ENCODE assay signal across 1 cellular context in the genomic region with DNA sequence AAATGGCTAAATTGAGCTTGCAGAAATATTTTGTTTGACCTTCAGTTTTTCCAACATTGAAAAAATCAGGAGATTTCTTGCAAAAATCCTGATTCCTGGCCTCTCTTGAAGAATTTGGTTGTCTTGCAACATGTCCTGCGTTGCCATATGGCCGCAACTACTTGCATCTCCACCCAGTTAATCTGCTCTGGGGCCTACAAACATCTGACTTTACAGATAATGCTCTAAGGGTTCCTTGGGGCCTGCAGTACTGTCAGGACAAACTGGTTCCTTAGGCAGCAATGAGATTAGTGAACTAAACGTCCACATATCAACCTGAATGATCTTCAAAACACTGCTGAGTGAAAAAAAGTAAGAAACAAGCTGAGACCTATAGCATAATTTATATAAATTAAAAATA.
TF ChIP-seq lines count a peak whose summit lies in the region.

No MANE protein-coding gene starts in this region.

TF ChIP-seq in K562, 482 proteins besides CTCF, POLR2A, EP300 and RAD21 (continued from another document and continues in another):
- TF ChIP-seq, protein P1, sequence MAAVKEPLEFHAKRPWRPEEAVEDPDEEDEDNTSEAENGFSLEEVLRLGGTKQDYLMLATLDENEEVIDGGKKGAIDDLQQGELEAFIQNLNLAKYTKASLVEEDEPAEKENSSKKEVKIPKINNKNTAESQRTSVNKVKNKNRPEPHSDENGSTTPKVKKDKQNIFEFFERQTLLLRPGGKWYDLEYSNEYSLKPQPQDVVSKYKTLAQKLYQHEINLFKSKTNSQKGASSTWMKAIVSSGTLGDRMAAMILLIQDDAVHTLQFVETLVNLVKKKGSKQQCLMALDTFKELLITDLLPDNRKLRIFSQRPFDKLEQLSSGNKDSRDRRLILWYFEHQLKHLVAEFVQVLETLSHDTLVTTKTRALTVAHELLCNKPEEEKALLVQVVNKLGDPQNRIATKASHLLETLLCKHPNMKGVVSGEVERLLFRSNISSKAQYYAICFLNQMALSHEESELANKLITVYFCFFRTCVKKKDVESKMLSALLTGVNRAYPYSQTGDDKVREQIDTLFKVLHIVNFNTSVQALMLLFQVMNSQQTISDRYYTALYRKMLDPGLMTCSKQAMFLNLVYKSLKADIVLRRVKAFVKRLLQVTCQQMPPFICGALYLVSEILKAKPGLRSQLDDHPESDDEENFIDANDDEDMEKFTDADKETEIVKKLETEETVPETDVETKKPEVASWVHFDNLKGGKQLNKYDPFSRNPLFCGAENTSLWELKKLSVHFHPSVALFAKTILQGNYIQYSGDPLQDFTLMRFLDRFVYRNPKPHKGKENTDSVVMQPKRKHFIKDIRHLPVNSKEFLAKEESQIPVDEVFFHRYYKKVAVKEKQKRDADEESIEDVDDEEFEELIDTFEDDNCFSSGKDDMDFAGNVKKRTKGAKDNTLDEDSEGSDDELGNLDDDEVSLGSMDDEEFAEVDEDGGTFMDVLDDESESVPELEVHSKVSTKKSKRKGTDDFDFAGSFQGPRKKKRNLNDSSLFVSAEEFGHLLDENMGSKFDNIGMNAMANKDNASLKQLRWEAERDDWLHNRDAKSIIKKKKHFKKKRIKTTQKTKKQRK (IDR thresholded peaks at IDR 0.05; ENCODE audit: borderline replicate concordance, low read depth, low read length) = no peak
- TF ChIP-seq IFI16 (CRISPR knock-in tag; IDR thresholded peaks at IDR 0.05) (no peak), HMG20A (CRISPR knock-in tag; conservative IDR thresholded peaks at IDR 0.05) (no peak), CEBPB (tag; IDR thresholded peaks at IDR 0.05) (peak; percentile 93), DDX20 (tag; IDR thresholded peaks at IDR 0.05; ENCODE audit: low read depth) (no peak), NR2F6 (CRISPR knock-in tag; IDR thresholded peaks at IDR 0.05) (no peak), YBX1 (IDR thresholded peaks at IDR 0.05) (no peak), ETS2 (tag; IDR thresholded peaks at IDR 0.05; ENCODE audit: borderline replicate concordance, poor library complexity, severe bottlenecking) (no peak), ZNF133 (CRISPR knock-in tag; IDR thresholded peaks at IDR 0.05) (no peak), MXI1 (IDR thresholded peaks at IDR 0.05; ENCODE audit: low read depth, low read length) (no peak), TARDBP (IDR thresholded peaks at IDR 0.05) (no peak), SRF (CRISPR knock-in tag; IDR thresholded peaks at IDR 0.05) (no peak), U2AF2 (optimal IDR thresholded peaks at IDR 0.05; ENCODE audit: low read depth, low read length) (no peak), U2AF1 (optimal IDR thresholded peaks at IDR 0.05; ENCODE audit: low read depth, low read length) (no peak)
- TF ChIP-seq, protein P2, sequence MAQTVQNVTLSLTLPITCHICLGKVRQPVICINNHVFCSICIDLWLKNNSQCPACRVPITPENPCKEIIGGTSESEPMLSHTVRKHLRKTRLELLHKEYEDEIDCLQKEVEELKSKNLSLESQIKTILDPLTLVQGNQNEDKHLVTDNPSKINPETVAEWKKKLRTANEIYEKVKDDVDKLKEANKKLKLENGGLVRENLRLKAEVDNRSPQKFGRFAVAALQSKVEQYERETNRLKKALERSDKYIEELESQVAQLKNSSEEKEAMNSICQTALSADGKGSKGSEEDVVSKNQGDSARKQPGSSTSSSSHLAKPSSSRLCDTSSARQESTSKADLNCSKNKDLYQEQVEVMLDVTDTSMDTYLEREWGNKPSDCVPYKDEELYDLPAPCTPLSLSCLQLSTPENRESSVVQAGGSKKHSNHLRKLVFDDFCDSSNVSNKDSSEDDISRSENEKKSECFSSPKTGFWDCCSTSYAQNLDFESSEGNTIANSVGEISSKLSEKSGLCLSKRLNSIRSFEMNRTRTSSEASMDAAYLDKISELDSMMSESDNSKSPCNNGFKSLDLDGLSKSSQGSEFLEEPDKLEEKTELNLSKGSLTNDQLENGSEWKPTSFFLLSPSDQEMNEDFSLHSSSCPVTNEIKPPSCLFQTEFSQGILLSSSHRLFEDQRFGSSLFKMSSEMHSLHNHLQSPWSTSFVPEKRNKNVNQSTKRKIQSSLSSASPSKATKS (CRISPR knock-in tag; IDR thresholded peaks at IDR 0.05) = no peak
- TF ChIP-seq, protein P3, sequence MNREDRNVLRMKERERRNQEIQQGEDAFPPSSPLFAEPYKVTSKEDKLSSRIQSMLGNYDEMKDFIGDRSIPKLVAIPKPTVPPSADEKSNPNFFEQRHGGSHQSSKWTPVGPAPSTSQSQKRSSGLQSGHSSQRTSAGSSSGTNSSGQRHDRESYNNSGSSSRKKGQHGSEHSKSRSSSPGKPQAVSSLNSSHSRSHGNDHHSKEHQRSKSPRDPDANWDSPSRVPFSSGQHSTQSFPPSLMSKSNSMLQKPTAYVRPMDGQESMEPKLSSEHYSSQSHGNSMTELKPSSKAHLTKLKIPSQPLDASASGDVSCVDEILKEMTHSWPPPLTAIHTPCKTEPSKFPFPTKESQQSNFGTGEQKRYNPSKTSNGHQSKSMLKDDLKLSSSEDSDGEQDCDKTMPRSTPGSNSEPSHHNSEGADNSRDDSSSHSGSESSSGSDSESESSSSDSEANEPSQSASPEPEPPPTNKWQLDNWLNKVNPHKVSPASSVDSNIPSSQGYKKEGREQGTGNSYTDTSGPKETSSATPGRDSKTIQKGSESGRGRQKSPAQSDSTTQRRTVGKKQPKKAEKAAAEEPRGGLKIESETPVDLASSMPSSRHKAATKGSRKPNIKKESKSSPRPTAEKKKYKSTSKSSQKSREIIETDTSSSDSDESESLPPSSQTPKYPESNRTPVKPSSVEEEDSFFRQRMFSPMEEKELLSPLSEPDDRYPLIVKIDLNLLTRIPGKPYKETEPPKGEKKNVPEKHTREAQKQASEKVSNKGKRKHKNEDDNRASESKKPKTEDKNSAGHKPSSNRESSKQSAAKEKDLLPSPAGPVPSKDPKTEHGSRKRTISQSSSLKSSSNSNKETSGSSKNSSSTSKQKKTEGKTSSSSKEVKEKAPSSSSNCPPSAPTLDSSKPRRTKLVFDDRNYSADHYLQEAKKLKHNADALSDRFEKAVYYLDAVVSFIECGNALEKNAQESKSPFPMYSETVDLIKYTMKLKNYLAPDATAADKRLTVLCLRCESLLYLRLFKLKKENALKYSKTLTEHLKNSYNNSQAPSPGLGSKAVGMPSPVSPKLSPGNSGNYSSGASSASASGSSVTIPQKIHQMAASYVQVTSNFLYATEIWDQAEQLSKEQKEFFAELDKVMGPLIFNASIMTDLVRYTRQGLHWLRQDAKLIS (CRISPR knock-in tag; IDR thresholded peaks at IDR 0.05) = no peak
- TF ChIP-seq, protein P4, sequence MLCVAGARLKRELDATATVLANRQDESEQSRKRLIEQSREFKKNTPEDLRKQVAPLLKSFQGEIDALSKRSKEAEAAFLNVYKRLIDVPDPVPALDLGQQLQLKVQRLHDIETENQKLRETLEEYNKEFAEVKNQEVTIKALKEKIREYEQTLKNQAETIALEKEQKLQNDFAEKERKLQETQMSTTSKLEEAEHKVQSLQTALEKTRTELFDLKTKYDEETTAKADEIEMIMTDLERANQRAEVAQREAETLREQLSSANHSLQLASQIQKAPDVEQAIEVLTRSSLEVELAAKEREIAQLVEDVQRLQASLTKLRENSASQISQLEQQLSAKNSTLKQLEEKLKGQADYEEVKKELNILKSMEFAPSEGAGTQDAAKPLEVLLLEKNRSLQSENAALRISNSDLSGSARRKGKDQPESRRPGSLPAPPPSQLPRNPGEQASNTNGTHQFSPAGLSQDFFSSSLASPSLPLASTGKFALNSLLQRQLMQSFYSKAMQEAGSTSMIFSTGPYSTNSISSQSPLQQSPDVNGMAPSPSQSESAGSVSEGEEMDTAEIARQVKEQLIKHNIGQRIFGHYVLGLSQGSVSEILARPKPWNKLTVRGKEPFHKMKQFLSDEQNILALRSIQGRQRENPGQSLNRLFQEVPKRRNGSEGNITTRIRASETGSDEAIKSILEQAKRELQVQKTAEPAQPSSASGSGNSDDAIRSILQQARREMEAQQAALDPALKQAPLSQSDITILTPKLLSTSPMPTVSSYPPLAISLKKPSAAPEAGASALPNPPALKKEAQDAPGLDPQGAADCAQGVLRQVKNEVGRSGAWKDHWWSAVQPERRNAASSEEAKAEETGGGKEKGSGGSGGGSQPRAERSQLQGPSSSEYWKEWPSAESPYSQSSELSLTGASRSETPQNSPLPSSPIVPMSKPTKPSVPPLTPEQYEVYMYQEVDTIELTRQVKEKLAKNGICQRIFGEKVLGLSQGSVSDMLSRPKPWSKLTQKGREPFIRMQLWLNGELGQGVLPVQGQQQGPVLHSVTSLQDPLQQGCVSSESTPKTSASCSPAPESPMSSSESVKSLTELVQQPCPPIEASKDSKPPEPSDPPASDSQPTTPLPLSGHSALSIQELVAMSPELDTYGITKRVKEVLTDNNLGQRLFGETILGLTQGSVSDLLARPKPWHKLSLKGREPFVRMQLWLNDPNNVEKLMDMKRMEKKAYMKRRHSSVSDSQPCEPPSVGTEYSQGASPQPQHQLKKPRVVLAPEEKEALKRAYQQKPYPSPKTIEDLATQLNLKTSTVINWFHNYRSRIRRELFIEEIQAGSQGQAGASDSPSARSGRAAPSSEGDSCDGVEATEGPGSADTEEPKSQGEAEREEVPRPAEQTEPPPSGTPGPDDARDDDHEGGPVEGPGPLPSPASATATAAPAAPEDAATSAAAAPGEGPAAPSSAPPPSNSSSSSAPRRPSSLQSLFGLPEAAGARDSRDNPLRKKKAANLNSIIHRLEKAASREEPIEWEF (CRISPR knock-in tag; IDR thresholded peaks at IDR 0.05) = no peak
- TF ChIP-seq, protein P5, sequence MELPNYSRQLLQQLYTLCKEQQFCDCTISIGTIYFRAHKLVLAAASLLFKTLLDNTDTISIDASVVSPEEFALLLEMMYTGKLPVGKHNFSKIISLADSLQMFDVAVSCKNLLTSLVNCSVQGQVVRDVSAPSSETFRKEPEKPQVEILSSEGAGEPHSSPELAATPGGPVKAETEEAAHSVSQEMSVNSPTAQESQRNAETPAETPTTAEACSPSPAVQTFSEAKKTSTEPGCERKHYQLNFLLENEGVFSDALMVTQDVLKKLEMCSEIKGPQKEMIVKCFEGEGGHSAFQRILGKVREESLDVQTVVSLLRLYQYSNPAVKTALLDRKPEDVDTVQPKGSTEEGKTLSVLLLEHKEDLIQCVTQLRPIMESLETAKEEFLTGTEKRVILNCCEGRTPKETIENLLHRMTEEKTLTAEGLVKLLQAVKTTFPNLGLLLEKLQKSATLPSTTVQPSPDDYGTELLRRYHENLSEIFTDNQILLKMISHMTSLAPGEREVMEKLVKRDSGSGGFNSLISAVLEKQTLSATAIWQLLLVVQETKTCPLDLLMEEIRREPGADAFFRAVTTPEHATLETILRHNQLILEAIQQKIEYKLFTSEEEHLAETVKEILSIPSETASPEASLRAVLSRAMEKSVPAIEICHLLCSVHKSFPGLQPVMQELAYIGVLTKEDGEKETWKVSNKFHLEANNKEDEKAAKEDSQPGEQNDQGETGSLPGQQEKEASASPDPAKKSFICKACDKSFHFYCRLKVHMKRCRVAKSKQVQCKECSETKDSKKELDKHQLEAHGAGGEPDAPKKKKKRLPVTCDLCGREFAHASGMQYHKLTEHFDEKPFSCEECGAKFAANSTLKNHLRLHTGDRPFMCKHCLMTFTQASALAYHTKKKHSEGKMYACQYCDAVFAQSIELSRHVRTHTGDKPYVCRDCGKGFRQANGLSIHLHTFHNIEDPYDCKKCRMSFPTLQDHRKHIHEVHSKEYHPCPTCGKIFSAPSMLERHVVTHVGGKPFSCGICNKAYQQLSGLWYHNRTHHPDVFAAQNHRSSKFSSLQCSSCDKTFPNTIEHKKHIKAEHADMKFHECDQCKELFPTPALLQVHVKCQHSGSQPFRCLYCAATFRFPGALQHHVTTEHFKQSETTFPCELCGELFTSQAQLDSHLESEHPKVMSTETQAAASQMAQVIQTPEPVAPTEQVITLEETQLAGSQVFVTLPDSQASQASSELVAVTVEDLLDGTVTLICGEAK (IDR thresholded peaks at IDR 0.05) = no peak
- TF ChIP-seq, protein P5 (CRISPR knock-in tag; IDR thresholded peaks at IDR 0.05) = no peak
- TF ChIP-seq, protein P6, sequence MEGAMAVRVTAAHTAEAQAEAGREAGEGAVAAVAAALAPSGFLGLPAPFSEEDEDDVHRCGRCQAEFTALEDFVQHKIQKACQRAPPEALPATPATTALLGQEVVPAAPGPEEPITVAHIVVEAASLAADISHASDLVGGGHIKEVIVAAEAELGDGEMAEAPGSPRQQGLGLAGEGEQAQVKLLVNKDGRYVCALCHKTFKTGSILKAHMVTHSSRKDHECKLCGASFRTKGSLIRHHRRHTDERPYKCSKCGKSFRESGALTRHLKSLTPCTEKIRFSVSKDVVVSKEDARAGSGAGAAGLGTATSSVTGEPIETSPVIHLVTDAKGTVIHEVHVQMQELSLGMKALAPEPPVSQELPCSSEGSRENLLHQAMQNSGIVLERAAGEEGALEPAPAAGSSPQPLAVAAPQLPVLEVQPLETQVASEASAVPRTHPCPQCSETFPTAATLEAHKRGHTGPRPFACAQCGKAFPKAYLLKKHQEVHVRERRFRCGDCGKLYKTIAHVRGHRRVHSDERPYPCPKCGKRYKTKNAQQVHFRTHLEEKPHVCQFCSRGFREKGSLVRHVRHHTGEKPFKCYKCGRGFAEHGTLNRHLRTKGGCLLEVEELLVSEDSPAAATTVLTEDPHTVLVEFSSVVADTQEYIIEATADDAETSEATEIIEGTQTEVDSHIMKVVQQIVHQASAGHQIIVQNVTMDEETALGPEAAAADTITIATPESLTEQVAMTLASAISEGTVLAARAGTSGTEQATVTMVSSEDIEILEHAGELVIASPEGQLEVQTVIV (CRISPR knock-in tag; IDR thresholded peaks at IDR 0.05; ENCODE audit: borderline replicate concordance) = no peak
- TF ChIP-seq, protein P7, sequence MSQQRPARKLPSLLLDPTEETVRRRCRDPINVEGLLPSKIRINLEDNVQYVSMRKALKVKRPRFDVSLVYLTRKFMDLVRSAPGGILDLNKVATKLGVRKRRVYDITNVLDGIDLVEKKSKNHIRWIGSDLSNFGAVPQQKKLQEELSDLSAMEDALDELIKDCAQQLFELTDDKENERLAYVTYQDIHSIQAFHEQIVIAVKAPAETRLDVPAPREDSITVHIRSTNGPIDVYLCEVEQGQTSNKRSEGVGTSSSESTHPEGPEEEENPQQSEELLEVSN (IDR thresholded peaks at IDR 0.05; ENCODE audit: borderline replicate concordance in 1 of 2, extremely low read depth in 1 of 2, insufficient read depth in 1 of 2, insufficient read length in 1 of 2, low read depth in 1 of 2, low read length in 1 of 2, poor library complexity in 1 of 2, severe bottlenecking in 1 of 2) = no peak
